1 cellular context compared by ENCODE assay signal in genomic region chr12:6592087-6592486, GRCh38.
TF ChIP-seq lines count a peak whose summit lies in the region.

No MANE protein-coding gene starts in this region.

TF ChIP-seq in IMR-90, 13 proteins besides CTCF, POLR2A, EP300 and RAD21:
- no peak for TF ChIP-seq MAZ (IDR thresholded peaks at IDR 0.05; ENCODE audit: borderline replicate concordance, low read depth, low read length)
- TF ChIP-seq RCOR1 (IDR thresholded peaks at IDR 0.05; ENCODE audit: insufficient replicate concordance, low read length), result no peak
- no peak for TF ChIP-seq NFE2L2 (IDR thresholded peaks at IDR 0.05; ENCODE audit: low read depth, low read length)
- no peak for TF ChIP-seq RFX5 (IDR thresholded peaks at IDR 0.05; ENCODE audit: low read depth, low read length)
- TF ChIP-seq CEBPB (IDR thresholded peaks at IDR 0.05; ENCODE audit: low read depth, low read length), result no peak
- TF ChIP-seq CHD1 (IDR thresholded peaks at IDR 0.05; ENCODE audit: low read depth, low read length), result no peak
- TF ChIP-seq FOS (IDR thresholded peaks at IDR 0.05; ENCODE audit: low read depth, low read length), result no peak
- TF ChIP-seq SMC3 (IDR thresholded peaks at IDR 0.05; ENCODE audit: low read depth, low read length), result no peak
- no peak for TF ChIP-seq MXI1 (IDR thresholded peaks at IDR 0.05; ENCODE audit: borderline replicate concordance, low read depth, low read length)
